In genomic region chr1:223052479-223052878, GRCh38 we compare ENCODE assay signal across 18 cellular contexts.
"Had no signal": no experiment of that assay in that cellular context is flagged by ENCODE, and none has a peak within 500 bp of the region (broad histone marks: within the 10 kb centered on the region; RNA-seq: fewer than 3 reads in every experiment).

No MANE protein-coding gene starts in this region.

- H3K9me3 ChIP-seq: neutrophil, right atrium auricular region, vagina had no signal

- H3K4me3 ChIP-seq: coronary artery, right atrium auricular region, vagina had no signal

- H3K79me2 ChIP-seq: parathyroid adenoma had no signal

- H3K4me1 Mint-ChIP-seq: naive thymus-derived CD8-positive, alpha-beta T cell; stimulated activated naive B cell treated with anti-CD40 and anti-IgM and Interleukin-4, amounts not matched to agents 10 μg/mL and 1 μg/mL and 100 μg/mL, for 72 hours had no signal

- FAIRE-seq: frontal cortex, kidney, small intestine had no signal

- H3K4me3 Mint-ChIP-seq: effector memory CD8-positive, alpha-beta T cell; naive thymus-derived CD8-positive, alpha-beta T cell; stimulated activated naive B cell treated with anti-CD40 and anti-IgM and Interleukin-4, amounts not matched to agents 10 μg/mL and 1 μg/mL and 100 μg/mL, for 72 hours; stimulated activated naive CD8-positive, alpha-beta T cell treated with anti-CD3 and anti-CD28 coated beads, Interleukin-15, Interleukin-2, amounts not matched to agents 100 ng/mL and 50 ng/mL, for 24 hours had no signal

- H3K27ac Mint-ChIP-seq: effector memory CD8-positive, alpha-beta T cell; naive thymus-derived CD8-positive, alpha-beta T cell; progenitor cell of endocrine pancreas; stimulated activated naive B cell treated with anti-CD40 and anti-IgM and Interleukin-4, amounts not matched to agents 10 μg/mL and 1 μg/mL and 100 μg/mL, for 72 hours; stimulated activated naive CD8-positive, alpha-beta T cell treated with anti-CD3 and anti-CD28 coated beads, Interleukin-15, Interleukin-2, amounts not matched to agents 100 ng/mL and 50 ng/mL, for 24 hours had no signal

- ATAC-seq: effector memory CD8-positive, alpha-beta T cell; left lobe of liver; naive thymus-derived CD8-positive, alpha-beta T cell; stimulated activated naive B cell treated with anti-CD40 and anti-IgM and Interleukin-4, amounts not matched to agents 10 μg/mL and 1 μg/mL and 100 μg/mL, for 72 hours had no signal

- H3K9me3 Mint-ChIP-seq: effector memory CD8-positive, alpha-beta T cell; stimulated activated naive B cell treated with anti-CD40 and anti-IgM and Interleukin-4, amounts not matched to agents 10 μg/mL and 1 μg/mL and 100 μg/mL, for 72 hours; stimulated activated naive CD8-positive, alpha-beta T cell treated with anti-CD3 and anti-CD28 coated beads, Interleukin-15, Interleukin-2, amounts not matched to agents 100 ng/mL and 50 ng/mL, for 24 hours had no signal

- H2AFZ ChIP-seq: parathyroid adenoma had no signal

- H3K27me3 ChIP-seq: right atrium auricular region, vagina had no signal

- H3K4me1 ChIP-seq: parathyroid adenoma, right atrium auricular region, vagina had no signal

- H3K9ac ChIP-seq: parathyroid adenoma had no signal

- H3K36me3 Mint-ChIP-seq: naive thymus-derived CD8-positive, alpha-beta T cell; stimulated activated naive B cell treated with anti-CD40 and anti-IgM and Interleukin-4, amounts not matched to agents 10 μg/mL and 1 μg/mL and 100 μg/mL, for 72 hours had no signal

- H3K36me3 ChIP-seq: neutrophil, right atrium auricular region, vagina had no signal

- DNase-seq: effector memory CD8-positive, alpha-beta T cell; kidney; mesendoderm; midbrain; naive thymus-derived CD8-positive, alpha-beta T cell; small intestine; stimulated activated CD4-positive, alpha-beta T cell treated with anti-CD3 and anti-CD28 coated beads, Interleukin-15, amount 100 ng/mL, for 24 hours; stimulated activated CD4-positive, alpha-beta T cell treated with anti-CD3 and anti-CD28 coated beads, Interleukin-2, amount 100 ng/mL, for 48 hours; stimulated activated naive B cell treated with anti-CD40 and anti-IgM and Interleukin-4, amounts not matched to agents 10 μg/mL and 1 μg/mL and 100 μg/mL, for 72 hours had no signal

- H3K27ac ChIP-seq: coronary artery, neutrophil, parathyroid adenoma, right atrium auricular region, vagina had no signal
